Comparison of ENCODE assay signal across 20 cellular contexts in the genomic region with DNA sequence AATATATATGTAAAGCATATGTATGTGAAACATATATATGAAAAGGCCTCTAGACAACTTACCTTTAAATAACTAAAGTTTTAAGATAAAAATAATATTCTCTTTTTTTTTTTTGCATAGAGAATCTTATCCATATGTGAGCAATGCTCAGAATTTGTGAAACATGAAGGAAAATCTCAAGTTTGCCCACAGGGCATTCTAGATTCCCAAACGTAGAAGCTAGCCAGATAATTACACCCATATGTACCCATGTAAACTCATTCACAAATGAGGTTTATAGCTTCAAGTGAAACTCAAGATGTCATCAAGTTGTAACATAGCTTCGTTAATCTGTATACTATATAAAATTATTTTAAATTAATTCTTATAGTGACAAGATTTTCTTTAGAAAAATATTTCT.
"Had no signal": no experiment of that assay in that cellular context is flagged by ENCODE, and none has a peak within 500 bp of the region (broad histone marks: within the 10 kb centered on the region; RNA-seq: fewer than 3 reads in every experiment).

No MANE protein-coding gene starts in this region.

- H3K4me3 ChIP-seq: dorsolateral prefrontal cortex, hepatocyte, mucosa of descending colon, right lobe of liver, tibial nerve had no signal

- H3K27ac Mint-ChIP-seq: activated B cell treated with CpG ODN at 0.5 μM for 24 hours; activated CD4-positive, alpha-beta T cell treated with anti-CD3 and anti-CD28 coated beads for 36 hours; activated naive CD4-positive, alpha-beta T cell treated with anti-CD3 and anti-CD28 coated beads for 36 hours; activated T-cell treated with anti-CD3 and anti-CD28 coated beads, Interleukin-2, amount 50 U/mL, for 72 hours; natural killer cell treated with Interleukin-12 subunit alpha and Interleukin-12 subunit beta and Interleukin-15 and Interleukin-18, amount 100 ng/mL, for 72 hours had no signal

- H3K36me3 ChIP-seq: right lobe of liver, tibial nerve had no signal

- H3K27me3 ChIP-seq: hepatocyte, right lobe of liver, tibial nerve had no signal

- H3K9me3 ChIP-seq: right lobe of liver, tibial nerve had no signal

- ATAC-seq: activated CD4-positive, alpha-beta T cell treated with anti-CD3 and anti-CD28 coated beads for 36 hours; activated T-cell treated with anti-CD3 and anti-CD28 coated beads, Interleukin-2, amount 50 U/mL, for 72 hours; left cardiac atrium; left ventricle myocardium superior; mucosa of descending colon; natural killer cell treated with Interleukin-12 subunit alpha and Interleukin-12 subunit beta and Interleukin-15 and Interleukin-18, amount 100 ng/mL, for 72 hours; right lobe of liver had no signal

- H3K4me1 ChIP-seq: right lobe of liver, tibial nerve had no signal

- H3K27ac ChIP-seq: dorsolateral prefrontal cortex, hepatocyte, right lobe of liver, tibial nerve had no signal

- DNase-seq: activated B cell treated with CpG ODN at 0.5 μM for 24 hours; activated CD4-positive, alpha-beta T cell treated with anti-CD3 and anti-CD28 coated beads for 36 hours; activated naive CD4-positive, alpha-beta T cell treated with anti-CD3 and anti-CD28 coated beads for 36 hours; activated T-cell treated with anti-CD3 and anti-CD28 coated beads for 4 hours; activated T-cell treated with anti-CD3 and anti-CD28 coated beads, Interleukin-2, amount 50 U/mL, for 72 hours; dorsolateral prefrontal cortex; effector memory CD4-positive, alpha-beta T cell; erythroblast; islet precursor cell; left cardiac atrium; left ventricle myocardium superior; mucosa of descending colon; right lobe of liver; stimulated activated CD4-positive, alpha-beta T cell treated with anti-CD3 and anti-CD28 coated beads, Interleukin-2, amount 100 ng/mL, for 48 hours; stimulated activated naive CD4-positive, alpha-beta T cell treated with Interleukin-2 at 50 U/mL for 16 hours; T-helper 2 cell had no signal

- H3K9me3 Mint-ChIP-seq: activated naive CD4-positive, alpha-beta T cell treated with anti-CD3 and anti-CD28 coated beads for 36 hours; central memory CD8-positive, alpha-beta T cell; natural killer cell treated with Interleukin-12 subunit alpha and Interleukin-12 subunit beta and Interleukin-15 and Interleukin-18, amount 100 ng/mL, for 72 hours had no signal
